In genomic region chr1:159854693-159855192, GRCh38 we compare ENCODE assay signal across 1 cellular context.
TF ChIP-seq lines count a peak whose summit lies in the region.

No MANE protein-coding gene starts in this region.

TF ChIP-seq in SK-N-SH treated with all-trans-retinoic acid at 6 μM for 48 hours, 23 proteins besides CTCF, POLR2A, EP300 and RAD21 (continued from another document):
- TF ChIP-seq PATZ1 (CRISPR knock-in tag; IDR thresholded peaks at IDR 0.05; ENCODE audit: borderline replicate concordance) (no peak), ZC3H10 (CRISPR knock-in tag; IDR thresholded peaks at IDR 0.05) (no peak), ARNTL (CRISPR knock-in tag; IDR thresholded peaks at IDR 0.05; ENCODE audit: borderline replicate concordance, low read depth) (no peak), ISL1 (CRISPR knock-in tag; IDR thresholded peaks at IDR 0.05) (no peak), ESRRG (CRISPR knock-in tag; IDR thresholded peaks at IDR 0.05) (no peak), RARB (CRISPR knock-in tag; IDR thresholded peaks at IDR 0.05) (no peak), TCF4 (CRISPR knock-in tag; IDR thresholded peaks at IDR 0.05; ENCODE audit: borderline replicate concordance) (no peak), PPARA (CRISPR knock-in tag; IDR thresholded peaks at IDR 0.05; ENCODE audit: borderline replicate concordance) (no peak)
